Comparison of ENCODE assay signal across 8 cellular contexts in the genomic region with DNA sequence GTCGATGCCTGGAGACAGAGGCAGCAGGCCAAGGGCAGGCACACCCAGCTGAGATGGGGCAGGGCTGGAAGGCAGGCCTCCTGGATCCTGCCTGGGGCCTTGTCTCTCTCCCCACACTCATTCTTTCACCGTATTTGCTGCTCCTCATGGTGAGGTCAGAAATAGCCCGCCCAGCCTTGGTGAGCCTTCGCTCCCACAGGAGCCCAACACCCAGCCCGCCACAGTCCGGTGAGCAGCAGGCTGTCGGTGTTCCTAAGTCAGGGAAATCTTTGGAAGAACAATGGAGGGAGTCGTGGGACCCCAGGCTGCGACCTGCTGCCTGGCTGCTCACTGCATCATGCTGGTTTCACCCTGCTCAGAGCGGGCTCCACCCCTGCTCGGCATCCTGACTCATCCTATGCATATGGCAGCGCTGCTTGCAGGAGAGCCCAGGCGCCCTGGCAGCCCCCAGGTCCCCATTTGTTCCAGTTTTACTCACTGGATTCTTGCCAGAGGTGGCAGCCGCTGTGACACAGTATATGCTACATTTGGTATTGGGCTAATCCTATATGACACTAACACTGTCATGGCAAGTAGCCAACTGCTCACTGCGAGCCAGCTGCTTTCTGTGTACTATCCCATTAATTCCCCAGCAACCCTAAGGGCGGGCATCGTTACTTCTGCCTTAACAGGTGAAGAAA. TPM values are rescaled to one million over a fixed set of nuclear protein-coding genes. Genes with fewer than 3 reads are reported as not detected.
DNase-seq lines count a peak whose midpoint lies in the region; ATAC-seq and TF ChIP-seq lines count a peak whose summit lies in the region.

No MANE protein-coding gene starts in this region.

- H3K36me3 ChIP-seq in neuronal stem cell (replicated peaks in 1 of 2; ENCODE audit: control insufficient read depth in 2 of 2, insufficient read depth in 2 of 2, low read length in 2 of 2): peaks cover 9 to 63% of the 10 kb centered on the region in 2 donors

- H3K4me3 ChIP-seq in neuronal stem cell (ENCODE audit: low read length in 2 of 2): no peak overlapping the region

- H3K4ac ChIP-seq in neuronal stem cell (ENCODE audit: low read length): no peak overlapping the region

- H3K36me3 Mint-ChIP-seq in brain: peaks cover 47% of the 10 kb centered on the region

- no peak for ATAC-seq in GM21529 (IDR thresholded peaks at IDR 0.05; ENCODE audit: unreplicated experiment)

- H2BK120ac ChIP-seq in neuronal stem cell (ENCODE audit: low read depth, low read length): no peak overlapping the region

- H3K79me1 ChIP-seq in neuronal stem cell (ENCODE audit: low read depth, low read length): peaks cover 4% of the 10 kb centered on the region

- H3K27me3 ChIP-seq in neuronal stem cell (ENCODE audit: control insufficient read depth in 3 of 3, insufficient read depth in 3 of 3, low read depth in 1 of 3, low read length in 3 of 3): no peaks in the 10 kb centered on the region

- no peak overlapping the region for H2BK12ac ChIP-seq in neuronal stem cell (ENCODE audit: low read length)

- peaks cover 6% of the 10 kb centered on the region for H3K27me3 Mint-ChIP-seq in brain

- no peak overlapping the region for H2AK5ac ChIP-seq in neuronal stem cell (ENCODE audit: low read depth, low read length)

- peaks cover 0 to 1% of the 10 kb centered on the region in 2 donors for H3K9me3 ChIP-seq in neuronal stem cell (replicated peaks in 1 of 2; ENCODE audit: control insufficient read depth in 2 of 2, insufficient read depth in 1 of 2, low read depth in 1 of 2, low read length in 2 of 2)

- no peak overlapping the region for H2AFZ ChIP-seq in neuronal stem cell (ENCODE audit: low read length)

- peak overlapping the region; percentile 80 for H3K23ac ChIP-seq in neuronal stem cell (ENCODE audit: low read depth, low read length, poor library complexity)

- H3K27ac Mint-ChIP-seq in brain: peak overlapping the region; percentile 66 to 98 (median 87)

- peaks cover 80% of the 10 kb centered on the region for H3K4me1 Mint-ChIP-seq in brain

- DNase-seq in DMS 273 (lab: John Stamatoyannopoulos, UW; ENCODE audit: unreplicated experiment) (peak; percentile 97), NCI-H1694 (lab: John Stamatoyannopoulos, UW) (peak; percentile 99), neuronal stem cell (ENCODE audit: low spot score) (no peak), LoVo (ENCODE audit: low spot score) (no peak), pons (ENCODE audit: low spot score) (no peak), putamen (ENCODE audit: low spot score) (no peak)

- H2BK5ac ChIP-seq in neuronal stem cell (ENCODE audit: low read length): no peak overlapping the region

- H3K18ac ChIP-seq in neuronal stem cell (ENCODE audit: low read length): peak overlapping the region; percentile 61

- H3K4me3 Mint-ChIP-seq in brain: peak overlapping the region in 2 of 5 experiments; percentile 29 to 43

- H3K27ac ChIP-seq in neuronal stem cell (replicated peaks; ENCODE audit: low read length): peak overlapping the region; percentile 6

- H2BK15ac ChIP-seq in neuronal stem cell (ENCODE audit: low read length): no peak overlapping the region

- no peak overlapping the region for H4K91ac ChIP-seq in neuronal stem cell (ENCODE audit: low read depth, low read length, poor library complexity)

- WGBS in neuronal stem cell (ENCODE audit: extremely low coverage in 2 of 2, insufficient read length in 2 of 2, insufficient replicate concordance in 1 of 2), 2 donors: no CpG with 5 or more reads among the region's 17 CpGs

- no peak overlapping the region for H3K9ac ChIP-seq in neuronal stem cell (ENCODE audit: low read depth, low read length, poor library complexity)

- H4K8ac ChIP-seq in neuronal stem cell (ENCODE audit: low read depth, low read length): no peak overlapping the region

- no peak overlapping the region for H3K14ac ChIP-seq in neuronal stem cell (ENCODE audit: low read length)

- H3K9me3 Mint-ChIP-seq in brain: no peaks in the 10 kb centered on the region

- no peak for TF ChIP-seq CTCF in brain (conservative IDR thresholded peaks at IDR 0.05)

- H3K4me1 ChIP-seq in neuronal stem cell (ENCODE audit: control insufficient read depth in 2 of 2, insufficient read depth in 1 of 2, low read depth in 1 of 2, low read length in 2 of 2): peaks cover 5 to 18% of the 10 kb centered on the region in 2 donors

- H3K4me2 ChIP-seq in neuronal stem cell (ENCODE audit: insufficient read depth, low read length, poor library complexity, severe bottlenecking): no peak overlapping the region

RNA-seq across cellular contexts. Expression of gene NCS1, which starts 53.2 kb away (rescaled TPM):
- polyA plus RNA-seq in brain (ENCODE audit: insufficient read depth, low read depth, low replicate concordance): 120 TPM
- polyA plus RNA-seq in neuronal stem cell (2013, experiment 1 of 2): 36.7 TPM
- polyA plus RNA-seq in neuronal stem cell (2013, experiment 2 of 2): 36.1 TPM

Comparison
In these comparisons a context has a peak if more than half of its experiments do, and no peak if none do; other contexts are left out.
1. DNase-seq: peak in DMS 273 (single experiment) and NCI-H1694 (single experiment); none in neuronal stem cell (single experiment), LoVo (single experiment), pons (single experiment) and putamen (single experiment).